ENCODE assay signal across 1 cellular context in genomic region chr2:48250943-48251342, GRCh38.
TF ChIP-seq lines count a peak whose summit lies in the region.

No MANE protein-coding gene starts in this region.

TF ChIP-seq in K562, 482 proteins besides CTCF, POLR2A, EP300 and RAD21 (continued from another document):
- no peak for TF ChIP-seq FOXP4 (CRISPR knock-in tag; IDR thresholded peaks at IDR 0.05; ENCODE audit: borderline replicate concordance)
